ENCODE assay signal across 18 cellular contexts in the genomic region with DNA sequence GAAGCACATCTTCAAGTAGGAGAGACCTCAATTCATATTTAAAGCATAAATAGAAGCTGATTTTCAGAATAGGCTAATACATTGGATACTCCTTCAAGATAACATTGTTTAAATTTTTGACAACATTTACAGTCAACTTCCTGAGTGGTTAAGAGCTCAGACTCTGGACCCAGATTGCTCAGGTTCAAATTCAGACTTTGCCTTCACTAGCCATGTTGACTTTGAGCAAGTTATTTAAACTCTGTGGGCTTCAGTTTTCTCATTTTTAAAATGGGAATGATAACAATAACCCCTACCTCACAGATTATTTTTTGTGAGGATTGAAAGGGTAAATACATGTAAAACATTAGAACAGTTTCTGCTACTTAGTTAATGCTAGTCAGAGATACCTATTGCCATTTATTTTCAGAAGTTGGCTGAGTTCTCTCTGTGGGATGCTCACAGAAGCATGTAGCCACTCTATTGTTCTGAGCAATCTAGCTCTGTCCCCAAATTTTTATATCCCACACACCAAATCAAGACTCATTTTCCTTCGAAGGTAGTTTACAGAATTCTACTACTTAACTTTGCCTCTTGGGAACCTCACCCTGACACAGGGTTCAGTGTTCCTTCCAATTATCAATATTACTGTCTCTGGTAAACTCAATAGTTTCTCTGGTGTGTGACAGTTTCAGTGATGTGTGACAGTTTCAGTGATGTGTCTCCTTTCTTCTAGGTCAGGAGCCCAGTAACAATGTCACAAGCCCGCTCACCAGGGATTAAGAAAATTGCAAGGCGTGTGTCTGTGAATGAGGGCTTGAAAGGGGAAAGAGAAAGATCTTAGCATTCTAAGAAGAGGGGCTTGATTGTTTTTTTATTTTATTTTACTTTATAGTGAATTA.
DNase-seq lines count a peak whose midpoint lies in the region; ATAC-seq and TF ChIP-seq lines count a peak whose summit lies in the region.
"Had no signal": no experiment of that assay in that cellular context is flagged by ENCODE, and none has a peak within 500 bp of the region (broad histone marks: within the 10 kb centered on the region; RNA-seq: fewer than 3 reads in every experiment).

No MANE protein-coding gene starts in this region.

- WGBS in endodermal cell (ENCODE audit: insufficient coverage in 1 of 2, insufficient read length in 1 of 2), 2 experiments, result 80 to 100% methylated on average over 1 to 3 of the region's 3 CpGs
- 84 to 94% (median 91%) methylated on average over 3 of the region's 3 CpGs for WGBS in heart left ventricle, 4 donors

- H3K9ac ChIP-seq in endodermal cell (ENCODE audit: extremely low read depth, low read length, poor library complexity, severe bottlenecking), result no peak overlapping the region

- no peak overlapping the region for H3K27ac Mint-ChIP-seq in endodermal cell
- H3K27ac Mint-ChIP-seq: IgD-negative memory B cell, memory B cell had no signal

- ATAC-seq in GM18520 (IDR thresholded peaks at IDR 0.05; ENCODE audit: unreplicated experiment), result peak; percentile 39
- ATAC-seq in GM21390 (IDR thresholded peaks at IDR 0.05; ENCODE audit: unreplicated experiment), result peak; percentile 74
- peak; percentile 55 for ATAC-seq in HG02970 (IDR thresholded peaks at IDR 0.05; ENCODE audit: low FRiP score, unreplicated experiment)
- peak; percentile 73 for ATAC-seq in HG03571 (IDR thresholded peaks at IDR 0.05; ENCODE audit: unreplicated experiment)
- no peak for ATAC-seq in heart left ventricle

- H3K4me3 Mint-ChIP-seq in endodermal cell, result no peak overlapping the region
- H3K4me3 Mint-ChIP-seq: IgD-negative memory B cell, memory B cell had no signal

- H3K36me3 ChIP-seq in endodermal cell (ENCODE audit: control insufficient read depth, insufficient read depth, low read length), result no peaks in the 10 kb centered on the region
- H3K36me3 ChIP-seq in left ventricle myocardium inferior, result no peaks in the 10 kb centered on the region
- no peaks in the 10 kb centered on the region for H3K36me3 ChIP-seq in heart left ventricle
- H3K36me3 ChIP-seq: vagina had no signal

- intact Hi-C loops in left ventricle myocardium inferior (cut with micrococcal nuclease), result no loop called here
- intact Hi-C loops in heart left ventricle (cut with DNase I), result no loop called here

- peaks cover 6% of the 10 kb centered on the region for H3K9me3 Mint-ChIP-seq in endodermal cell
- H3K9me3 Mint-ChIP-seq: memory B cell had no signal

- H3K27ac ChIP-seq in endodermal cell (ENCODE audit: low read depth, low read length) (no peak overlapping the region), left ventricle myocardium inferior (replicated peaks) (no peak overlapping the region), heart left ventricle (no peak overlapping the region)
- H3K27ac ChIP-seq: RWPE1, vagina had no signal

- TF ChIP-seq POLR2A in heart left ventricle (IDR thresholded peaks at IDR 0.05), result no peak

- no peaks in the 10 kb centered on the region for H3K9me3 ChIP-seq in endodermal cell (ENCODE audit: control insufficient read depth, low read length)
- H3K9me3 ChIP-seq in left ventricle myocardium inferior (replicated peaks), result no peaks in the 10 kb centered on the region
- no peaks in the 10 kb centered on the region for H3K9me3 ChIP-seq in heart left ventricle
- H3K9me3 ChIP-seq: vagina had no signal

- H3K4me3 ChIP-seq in endodermal cell (ENCODE audit: low read length) (no peak overlapping the region), left ventricle myocardium inferior (no peak overlapping the region), heart left ventricle (no peak overlapping the region)
- H3K4me3 ChIP-seq: vagina had no signal

- no peak for TF ChIP-seq CTCF in endodermal cell (conservative IDR thresholded peaks at IDR 0.05)
- TF ChIP-seq CTCF in left ventricle myocardium inferior (IDR thresholded peaks at IDR 0.05; ENCODE audit: borderline replicate concordance), result no peak
- no peak for TF ChIP-seq CTCF in heart left ventricle (IDR thresholded peaks at IDR 0.05)

- H3K4me1 Mint-ChIP-seq in endodermal cell, result no peaks in the 10 kb centered on the region

- DNase-seq in endodermal cell, result no peak
- no peak for DNase-seq in left ventricle myocardium inferior
- no peak for DNase-seq in heart left ventricle
- no peak for DNase-seq in NCI-H510A (lab: John Stamatoyannopoulos, UW)
- DNase-seq: activated CD4-positive, alpha-beta T cell treated with anti-CD3 and anti-CD28 coated beads, Interleukin-2, amount 50 U/mL, for 4 hours; activated effector memory CD4-positive, alpha-beta T cell treated with Interleukin-2 at 50 U/mL for 16 hours; NCI-H1417 treated with DMSO at 0.1 percent for 48 hours; NCI-H524 treated with DMSO at 0.1 percent for 48 hours; posterior cingulate gyrus; T-helper 9 cell had no signal

- no peaks in the 10 kb centered on the region for H3K27me3 ChIP-seq in endodermal cell (ENCODE audit: control insufficient read depth, insufficient read depth, low read length, poor library complexity, severe bottlenecking)
- H3K27me3 ChIP-seq in left ventricle myocardium inferior (ENCODE audit: low read depth), result no peaks in the 10 kb centered on the region
- no peaks in the 10 kb centered on the region for H3K27me3 ChIP-seq in heart left ventricle
- H3K27me3 ChIP-seq: vagina had no signal

- no peaks in the 10 kb centered on the region for H3K36me3 Mint-ChIP-seq in endodermal cell (ENCODE audit: low read depth)
- H3K36me3 Mint-ChIP-seq: IgD-negative memory B cell, memory B cell had no signal

- H3K27me3 Mint-ChIP-seq in endodermal cell (ENCODE audit: insufficient read depth), result no peaks in the 10 kb centered on the region
- H3K27me3 Mint-ChIP-seq: IgD-negative memory B cell, memory B cell had no signal

- no peaks in the 10 kb centered on the region for H3K4me1 ChIP-seq in endodermal cell (ENCODE audit: control insufficient read depth, insufficient read depth, low read length)
- no peaks in the 10 kb centered on the region for H3K4me1 ChIP-seq in left ventricle myocardium inferior
- H3K4me1 ChIP-seq in heart left ventricle, result no peaks in the 10 kb centered on the region
- H3K4me1 ChIP-seq: vagina had no signal

Comparison
In these comparisons a context has a peak if more than half of its experiments do, and no peak if none do; other contexts are left out.
1. ATAC-seq: peak in GM18520 (single experiment), GM21390 (single experiment), HG02970 (single experiment) and HG03571 (single experiment); none in heart left ventricle (0 of 4).